In genomic region chr22:38984782-38985757, GRCh38 we compare ENCODE assay signal across 10 cellular contexts. TPM values are rescaled to one million over a fixed set of nuclear protein-coding genes. Genes with fewer than 3 reads are reported as not detected.
DNase-seq lines count a peak whose midpoint lies in the region; ATAC-seq, FAIRE-seq and TF ChIP-seq lines count a peak whose summit lies in the region.
"Not testable (repeated sequence)": the region's sequence is repeated elsewhere in the genome, so short reads cannot be mapped to it uniquely, and the experiment has no call there.
"Had no signal": no experiment of that assay in that cellular context is flagged by ENCODE, and none has a peak within 500 bp of the region (broad histone marks: within the 10 kb centered on the region; RNA-seq: fewer than 3 reads in every experiment).

No MANE protein-coding gene starts in this region.

- DNase-seq in GM18507 (ENCODE audit: extremely low spot score, insufficient read length, low read depth): not testable (repeated sequence)
- DNase-seq in HCT116 (ENCODE audit: low read depth, low spot score): peak; percentile 88
- peak; percentile 62 for DNase-seq in OCI-LY7 (ENCODE audit: low spot score)
- peak; percentile 50 for DNase-seq in activated CD8-positive, alpha-beta memory T cell treated with anti-CD3 and anti-CD28 coated beads, Interleukin-2, amount 50 U/mL, for 1 hour (ENCODE audit: extremely low read depth)
- peak; percentile 72 for DNase-seq in effector CD4-positive, alpha-beta T cell
- peak; percentile 46 for DNase-seq in prostate gland (ENCODE audit: low spot score)
- peak; percentile 93 to 94 for DNase-seq in thyroid gland

- H3K4me3 ChIP-seq in HCT116 (replicated peaks in 1 of 2; ENCODE audit: low read depth in 1 of 2, low read length in 2 of 2); prostate gland; thyroid gland (replicated peaks in 1 of 3): not testable (repeated sequence)
- peak overlapping the region; percentile 28 for H3K4me3 ChIP-seq in OCI-LY7 (ENCODE audit: low read depth, low read length, poor library complexity, severe bottlenecking)

- POLR2A ChIA-PET in HCT116 (lab: Charles Lee) (interaction anchor here (0.9 to 1.2 kb wide), 2 partner anchors 17 to 334 kb away, joined by 3 to 5 read pairs; partner anchors contain the start of gene RPL3), OCI-LY7 (lab: Charles Lee) (interaction anchor here (0.7 to 1.1 kb wide), 2 partner anchors 14 to 494 kb away, joined by 3 to 4 read pairs; no protein-coding TSS in a partner anchor)

- H3K9me3 ChIP-seq in HCT116 (ENCODE audit: control insufficient read depth in 1 of 2, insufficient read depth in 1 of 2, low read depth in 1 of 2, low read length in 2 of 2); prostate gland; thyroid gland: not testable (repeated sequence)
- H3K9me3 ChIP-seq in OCI-LY7 (ENCODE audit: low read length): peaks cover 16% of the 10 kb centered on the region; the same call in 1 of the 2 replicates

- H4K20me1 ChIP-seq in HCT116 (ENCODE audit: insufficient read depth); OCI-LY7 (ENCODE audit: insufficient read depth, low read length): not testable (repeated sequence)

- WGBS in prostate gland: 65% methylated on average over 9 of the region's 9 CpGs
- 26 to 27% methylated on average over 8 of the region's 9 CpGs for WGBS in thyroid gland, 2 donors

- H3K27me3 ChIP-seq in HCT116 (ENCODE audit: insufficient read depth, low read length); prostate gland (replicated peaks; ENCODE audit: insufficient read depth); thyroid gland: not testable (repeated sequence)

- H3K9ac ChIP-seq in HCT116 (ENCODE audit: low read length): peak overlapping the region; percentile 33

- not testable (repeated sequence) for TF ChIP-seq RAD21 in HCT116 (IDR thresholded peaks at IDR 0.05; ENCODE audit: low read depth)

- H3K4me2 ChIP-seq in HCT116 (ENCODE audit: low read length): peak overlapping the region; percentile 61
- H3K4me2 ChIP-seq in OCI-LY7 (ENCODE audit: low read length): peak overlapping the region; percentile 43

- not testable (repeated sequence) for TF ChIP-seq CTCF in HCT116 (IDR thresholded peaks at IDR 0.05 in 2 of 3, conservative IDR thresholded peaks at IDR 0.05 in 1 of 3; ENCODE audit: borderline replicate concordance in 1 of 3, insufficient read depth in 1 of 3, low read depth in 2 of 3, low read length in 2 of 3); OCI-LY7 (conservative IDR thresholded peaks at IDR 0.05; ENCODE audit: low read length); prostate gland (IDR thresholded peaks at IDR 0.05); thyroid gland (IDR thresholded peaks at IDR 0.05)

- RAD21 ChIA-PET in HCT116 (lab: Charles Lee; ENCODE audit: low non-redundant PET in 1 of 2, low total read pairs in 2 of 2, uncharacterized antibody in 2 of 2, unreplicated experiment in 2 of 2): not testable (repeated sequence)

- not testable (repeated sequence) for TF ChIP-seq POLR2A in HCT116 (IDR thresholded peaks at IDR 0.05; ENCODE audit: borderline replicate concordance, extremely low read depth, insufficient read depth, insufficient read length); prostate gland (IDR thresholded peaks at IDR 0.05); thyroid gland (IDR thresholded peaks at IDR 0.05)

- CTCF ChIA-PET in HCT116 (lab: Charles Lee): interaction anchor here (0.7 to 0.8 kb wide), 2 partner anchors 115 to 216 kb away, joined by 3 read pairs; no protein-coding TSS in a partner anchor
- CTCF ChIA-PET in OCI-LY7 (lab: Charles Lee; ENCODE audit: unreplicated experiment): not testable (repeated sequence)

- H3K4me1 ChIP-seq in HCT116 (ENCODE audit: control insufficient read depth in 1 of 2, insufficient read depth in 2 of 2, low read length in 2 of 2) (peaks cover 22 to 42% of the 10 kb centered on the region in 2 experiments), OCI-LY7 (ENCODE audit: insufficient read depth, low read length, poor library complexity, severe bottlenecking) (peaks cover 37% of the 10 kb centered on the region), thyroid gland (peaks cover 0 to 26% of the 10 kb centered on the region in 2 donors)
- H3K4me1 ChIP-seq in prostate gland (replicated peaks): not testable (repeated sequence)

- H3K27ac ChIP-seq in HCT116 (ENCODE audit: low read depth, low read length) (peak overlapping the region; percentile 74), OCI-LY7 (ENCODE audit: low read depth, low read length, poor library complexity, severe bottlenecking) (peak overlapping the region; percentile 45), thyroid gland (peak overlapping the region in 2 of 3 donors; percentile 50 to 69)
- H3K27ac ChIP-seq in prostate gland: not testable (repeated sequence)

- peak; percentile 90 for FAIRE-seq in GM18507 (lab: Jason Lieb, UNC)

- not testable (repeated sequence) for H2AFZ ChIP-seq in HCT116 (ENCODE audit: low read depth, low read length, poor library complexity, severe bottlenecking); OCI-LY7 (ENCODE audit: low read length)

- not testable (repeated sequence) for BruUV-seq in HCT116 (replicated peaks; lab: Mats Ljungman, UMichigan); OCI-LY7 (replicated peaks; lab: Mats Ljungman, UMichigan)

- not testable (repeated sequence) for H3K9me2 ChIP-seq in HCT116 (ENCODE audit: insufficient read depth); OCI-LY7 (ENCODE audit: insufficient read depth, low read length)

- H3K79me2 ChIP-seq in HCT116 (ENCODE audit: insufficient read depth, low read length); OCI-LY7 (ENCODE audit: insufficient read depth, low read depth, low read length): not testable (repeated sequence)

- intact Hi-C loops in HCT116 (cut with micrococcal nuclease); prostate gland (cut with DNase I): not testable (repeated sequence)
- intact Hi-C loops in OCI-LY7 (cut with micrococcal nuclease; ENCODE audit: unreplicated experiment) (loop anchor here (1.0 kb wide), 1 partner anchor 18 kb away; no protein-coding TSS in a partner anchor), thyroid gland (cut with DNase I) (loop anchor here (10.0 kb wide), 1 partner anchor 60 kb away; no protein-coding TSS in a partner anchor)

- ATAC-seq in HCT116: peak; percentile 71
- peak; percentile 54 for ATAC-seq in HG03571 (IDR thresholded peaks at IDR 0.05; ENCODE audit: unreplicated experiment)

- H3K36me3 ChIP-seq in HCT116 (ENCODE audit: control insufficient read depth in 1 of 2, insufficient read depth in 2 of 2, low read length in 2 of 2); OCI-LY7 (ENCODE audit: insufficient read depth, low read length); prostate gland; thyroid gland: not testable (repeated sequence)

TF ChIP-seq in HCT116, 20 proteins besides CTCF, POLR2A, EP300 and RAD21:
- peak; percentile 75 for TF ChIP-seq CBX3 (IDR thresholded peaks at IDR 0.05; ENCODE audit: low read depth)
- peak; percentile 93 for TF ChIP-seq JUND (IDR thresholded peaks at IDR 0.05)
- peak; percentile 46; the same call in 1 of the 2 replicates for TF ChIP-seq MAX (IDR thresholded peaks at IDR 0.05)
- TF ChIP-seq SIN3A (IDR thresholded peaks at IDR 0.05; ENCODE audit: low read depth): 0 out of 2 replicates have a peak, but pooled peaks have one; percentile 58
- TF ChIP-seq SP1 (IDR thresholded peaks at IDR 0.05; ENCODE audit: low read depth): peak; percentile 86
- peak; percentile 82 for TF ChIP-seq CEBPB (IDR thresholded peaks at IDR 0.05; ENCODE audit: low read depth)
- peak; percentile 95 for TF ChIP-seq FOSL1 (IDR thresholded peaks at IDR 0.05; ENCODE audit: low read depth)
- peak; percentile 46 for TF ChIP-seq POLR2AphosphoS5 (IDR thresholded peaks at IDR 0.05; ENCODE audit: low read depth, low read length)

RNA-seq across cellular contexts. Expression of gene APOBEC3B, which starts 2.9 kb away (rescaled TPM):
- 10.3 TPM for total RNA-seq in HCT116 (2021; ENCODE audit: unreplicated experiment)
- polyA plus RNA-seq in HCT116 (2012): 33.4 and 35.2 TPM in 2 replicates
- total RNA-seq in OCI-LY7 (2014; rRNA removed; shearing (Covaris generic)): 0.49 and 1.7 TPM in 2 replicates
- total RNA-seq in OCI-LY7 (2022): 31.1 and 31.9 TPM in 2 replicates
- total RNA-seq in prostate gland: 1 to 10 TPM in 1 of 2 donors, under 1 TPM in 1; 0.91 to 1.5 TPM
- total RNA-seq in thyroid gland: 1 to 10 TPM in 3 of 4 donors, not detected in 1; 1.7 to 5.1 (median 2.9) TPM

RNA-seq across cellular contexts. Expression of gene APOBEC3A, which starts 27.7 kb away (rescaled TPM):
- not detected for total RNA-seq in HCT116 (2021; ENCODE audit: unreplicated experiment)
- polyA plus RNA-seq in HCT116 (2012): not detected in 2 replicates
- total RNA-seq in OCI-LY7 (2014; rRNA removed; shearing (Covaris generic)): not detected in 2 replicates
- total RNA-seq in OCI-LY7 (2022): not detected in 2 replicates
- 1 to 10 TPM in 1 of 2 donors, not detected in 1; 1.6 TPM for total RNA-seq in prostate gland
- under 1 TPM in 1 of 4 donors, not detected in 3; 0.67 TPM for total RNA-seq in thyroid gland
- total RNA-seq: mesothelial cell of epicardium; T-helper 1 cell treated with Interleukin-12 subunit alpha and Interleukin-12 subunit beta and Interleukin-4 antibody, amounts not matched to agents 30 ng/mL and 1 ng/mL, for 36 hours had no signal

RNA-seq across cellular contexts. Expression of gene APOBEC3C, which starts 29.0 kb away (rescaled TPM):
- total RNA-seq in HCT116 (2021; ENCODE audit: unreplicated experiment) (40.2 TPM), OCI-LY7 (2022) (74.0 and 82.6 TPM in 2 replicates), prostate gland (10 to 100 TPM; 21.4 to 52.3 TPM), thyroid gland (10 to 100 TPM in 1 of 4 donors, 1 to 10 TPM in 3; 8.3 to 14.4 (median 9.0) TPM)
- polyA plus RNA-seq in HCT116 (2012): 34.2 and 37.9 TPM in 2 replicates
- total RNA-seq in OCI-LY7 (2014; rRNA removed; shearing (Covaris generic)): 4.1 and 4.3 TPM in 2 replicates

RNA-seq across cellular contexts. Expression of gene APOBEC3D, which starts 35.9 kb away (rescaled TPM):
- total RNA-seq in HCT116 (2021; ENCODE audit: unreplicated experiment): 3.3 TPM
- polyA plus RNA-seq in HCT116 (2012): 1.1 and 1.8 TPM in 2 replicates
- total RNA-seq in OCI-LY7 (2014; rRNA removed; shearing (Covaris generic)): 11.6 and 13.1 TPM in 2 replicates
- total RNA-seq in OCI-LY7 (2022): 22.9 and 26.3 TPM in 2 replicates
- total RNA-seq in prostate gland: 1 to 10 TPM in 1 of 2 donors, under 1 TPM in 1; 0.77 to 4.0 TPM
- 1 to 10 TPM in 2 of 4 donors, under 1 TPM in 1, not detected in 1; 0.89 to 2.7 (median 1.1) TPM for total RNA-seq in thyroid gland

RNA-seq across cellular contexts. Expression of gene APOBEC3F, which starts 55.6 kb away (rescaled TPM):
- 11.1 TPM for total RNA-seq in HCT116 (2021; ENCODE audit: unreplicated experiment)
- polyA plus RNA-seq in HCT116 (2012): 7.9 and 9.7 TPM in 2 replicates
- 3.7 and 3.9 TPM in 2 replicates for total RNA-seq in OCI-LY7 (2014; rRNA removed; shearing (Covaris generic))
- total RNA-seq in OCI-LY7 (2022): 19.2 and 20.7 TPM in 2 replicates
- 10 to 100 TPM in 1 of 2 donors, 1 to 10 TPM in 1; 4.4 to 28.3 TPM for total RNA-seq in prostate gland
- 1 to 10 TPM; 2.5 to 6.0 (median 5.0) TPM for total RNA-seq in thyroid gland
